25 cellular contexts compared by ENCODE assay signal in genomic region chr1:17923684-17924083, GRCh38.
DNase-seq lines count a peak whose midpoint lies in the region; ATAC-seq and TF ChIP-seq lines count a peak whose summit lies in the region.
"Had no signal": no experiment of that assay in that cellular context is flagged by ENCODE, and none has a peak within 500 bp of the region (broad histone marks: within the 10 kb centered on the region; RNA-seq: fewer than 3 reads in every experiment).

No MANE protein-coding gene starts in this region.

- H3K4me1 ChIP-seq in upper lobe of left lung: no peaks in the 10 kb centered on the region
- H3K4me1 ChIP-seq: BLaER1, foreskin keratinocyte, upper lobe of right lung had no signal

- no peak overlapping the region for H3K4me3 ChIP-seq in upper lobe of left lung
- H3K4me3 ChIP-seq: BLaER1, coronary artery, esophagus muscularis mucosa, heart right ventricle, neural progenitor cell, upper lobe of right lung had no signal

- DNase-seq in NCI-H345 (lab: John Stamatoyannopoulos, UW) (peak; percentile 69), NCI-H345 treated with DMSO at 0.1 percent for 48 hours (lab: John Stamatoyannopoulos, UW; ENCODE audit: unreplicated experiment) (no peak), NCI-H1105 treated with DMSO at 0.1 percent for 48 hours (lab: John Stamatoyannopoulos, UW) (peak; percentile 77), NCI-H446 treated with DMSO at 0.1 percent for 48 hours (lab: John Stamatoyannopoulos, UW) (peak; percentile 19), middle frontal gyrus (ENCODE audit: extremely low spot score, low spot score) (peak; percentile 14), upper lobe of left lung (no peak), AG20443 (ENCODE audit: low spot score) (no peak)
- DNase-seq: activated CD4-positive, alpha-beta memory T cell treated with anti-CD3 and anti-CD28 coated beads for 36 hours; activated CD4-positive, CD25-positive, alpha-beta regulatory T cell treated with anti-CD3 and anti-CD28 coated beads, Interleukin-2, amount 50 U/mL, for 72 hours; activated CD8-positive, alpha-beta memory T cell treated with anti-CD3 and anti-CD28 coated beads, Interleukin-2, amount 50 U/mL, for 4 hours; foreskin keratinocyte; heart right ventricle; NCI-H2081; stimulated activated CD4-positive, alpha-beta T cell treated with anti-CD3 and anti-CD28 coated beads, Interleukin-4, amount 100 ng/mL, for 24 hours; T-helper 2 cell; upper lobe of right lung had no signal

- no peak for ATAC-seq in upper lobe of left lung (ENCODE audit: low FRiP score in 2 of 2)
- ATAC-seq in HG03135 (IDR thresholded peaks at IDR 0.05; ENCODE audit: unreplicated experiment): no peak
- ATAC-seq: activated naive CD4-positive, alpha-beta T cell treated with anti-CD3 and anti-CD28 coated beads, Interleukin-2, amount 50 U/mL, for 72 hours; foreskin keratinocyte; HCT116; heart right ventricle; sciatic nerve; stimulated activated effector memory CD8-positive, alpha-beta T cell treated with anti-CD3 and anti-CD28 coated beads, Interleukin-12 subunit alpha, Interleukin-12 subunit beta, amount 100 ng/mL, for 72 hours; upper lobe of right lung had no signal

- no peak for TF ChIP-seq CTCF in upper lobe of left lung (IDR thresholded peaks at IDR 0.05)

- no peak overlapping the region for H3K27ac ChIP-seq in upper lobe of left lung
- H3K27ac ChIP-seq: BLaER1, coronary artery, esophagus muscularis mucosa, foreskin keratinocyte, heart right ventricle, neural progenitor cell, upper lobe of right lung had no signal

- no peak for TF ChIP-seq POLR2A in upper lobe of left lung (IDR thresholded peaks at IDR 0.05)

- WGBS in upper lobe of left lung, 2 donors: 80 to 85% methylated on average over 5 of the region's 5 CpGs

- no peaks in the 10 kb centered on the region for H3K9me3 ChIP-seq in upper lobe of left lung
- H3K9me3 ChIP-seq: BLaER1, esophagus muscularis mucosa, heart right ventricle, upper lobe of right lung had no signal

- H3K27me3 ChIP-seq in upper lobe of left lung: no peaks in the 10 kb centered on the region
- H3K27me3 ChIP-seq: BLaER1, foreskin keratinocyte, neural progenitor cell had no signal

- H3K36me3 ChIP-seq in upper lobe of left lung: no peaks in the 10 kb centered on the region
- H3K36me3 ChIP-seq: BLaER1, esophagus muscularis mucosa, heart right ventricle, neural progenitor cell, upper lobe of right lung had no signal

- no peak for TF ChIP-seq EP300 in upper lobe of left lung (IDR thresholded peaks at IDR 0.05)

Comparison
In these comparisons a context has a peak if more than half of its experiments do, and no peak if none do; other contexts are left out.
1. DNase-seq: peak in NCI-H345 (single experiment), NCI-H1105 treated with DMSO at 0.1 percent for 48 hours (single experiment), NCI-H446 treated with DMSO at 0.1 percent for 48 hours (single experiment) and middle frontal gyrus (single experiment); none in NCI-H345 treated with DMSO at 0.1 percent for 48 hours (single experiment), upper lobe of left lung (0 of 2) and AG20443 (single experiment).